Comparison of ENCODE assay signal across 1 cellular context in genomic region chr15:27771892-27772291, GRCh38.
TF ChIP-seq lines count a peak whose summit lies in the region.

No MANE protein-coding gene starts in this region.

TF ChIP-seq in GM23338, 12 proteins besides CTCF, POLR2A, EP300 and RAD21 (continued from another document):
- TF ChIP-seq ZNF462 (CRISPR knock-in tag; IDR thresholded peaks at IDR 0.05) = no peak
- no peak for TF ChIP-seq EZH2phosphoT487 (IDR thresholded peaks at IDR 0.05; ENCODE audit: unreplicated experiment)
- no peak for TF ChIP-seq NANOG (IDR thresholded peaks at IDR 0.05; ENCODE audit: borderline replicate concordance)
TF ChIP-seq in GM23338: peak in this region for 0.
